ENCODE assay signal across 10 cellular contexts in genomic region chr7:106345421-106346166, GRCh38.
DNase-seq lines count a peak whose midpoint lies in the region; ATAC-seq lines count a peak whose summit lies in the region.
"Had no signal": no experiment of that assay in that cellular context is flagged by ENCODE, and none has a peak within 500 bp of the region (broad histone marks: within the 10 kb centered on the region; RNA-seq: fewer than 3 reads in every experiment).

No MANE protein-coding gene starts in this region.

- ATAC-seq in HG03439 (IDR thresholded peaks at IDR 0.05; ENCODE audit: unreplicated experiment), result no peak
- ATAC-seq in HG03442 (IDR thresholded peaks at IDR 0.05; ENCODE audit: unreplicated experiment), result no peak
- ATAC-seq: GM23338 had no signal

- peak; percentile 21 for DNase-seq in activated CD4-positive, CD25-positive, alpha-beta regulatory T cell treated with anti-CD3 and anti-CD28 coated beads, Interleukin-2, amount 50 U/mL, for 16 hours (ENCODE audit: low read depth, low spot score)
- no peak for DNase-seq in activated CD4-positive, CD25-positive, alpha-beta regulatory T cell (lab: John Stamatoyannopoulos, UW)
- DNase-seq in T-helper 22 cell (ENCODE audit: low read depth), result peak; percentile 1
- no peak for DNase-seq in epithelial cell of prostate (ENCODE audit: low read depth, low spot score)
- DNase-seq in stimulated activated CD8-positive, alpha-beta memory T cell treated with anti-CD3 and anti-CD28 coated beads, Interleukin-7, amount 100 ng/mL, for 4 hours (ENCODE audit: low read depth in 2 of 2), result peak; percentile 27 to 48
- no peak for DNase-seq in NCI-H526 treated with DMSO at 0.1 percent for 48 hours (lab: John Stamatoyannopoulos, UW)
- DNase-seq: NCI-H446 had no signal

- peak overlapping the region; percentile 88 for H3K27ac ChIP-seq in epithelial cell of prostate

Comparison
In these comparisons a context has a peak if more than half of its experiments do, and no peak if none do; other contexts are left out.
1. DNase-seq: peak in activated CD4-positive, CD25-positive, alpha-beta regulatory T cell treated with anti-CD3 and anti-CD28 coated beads, Interleukin-2, amount 50 U/mL, for 16 hours (single experiment), T-helper 22 cell (single experiment) and stimulated activated CD8-positive, alpha-beta memory T cell treated with anti-CD3 and anti-CD28 coated beads, Interleukin-7, amount 100 ng/mL, for 4 hours (2 of 2); none in activated CD4-positive, CD25-positive, alpha-beta regulatory T cell (0 of 4), epithelial cell of prostate (single experiment) and NCI-H526 treated with DMSO at 0.1 percent for 48 hours (single experiment).